Comparison of ENCODE assay signal across 1 cellular context in genomic region chr3:67654099-67654831, GRCh38.
TF ChIP-seq lines count a peak whose summit lies in the region.

TSS of gene SUCLG2 (minus strand) at chr3:67654612. CDS start at chr3:67654586, 26 bp downstream.

TF ChIP-seq in HepG2, 621 proteins besides CTCF, POLR2A, EP300 and RAD21 (continued from another document and continues in another):
- no peak for TF ChIP-seq ZBTB40 (IDR thresholded peaks at IDR 0.05)
- peak; percentile 20; the same call in 1 of the 2 replicates for TF ChIP-seq ZBTB40 (CRISPR knock-in tag; IDR thresholded peaks at IDR 0.05)
- TF ChIP-seq ZC3H13 (CRISPR knock-in tag; IDR thresholded peaks at IDR 0.05) = no peak
- TF ChIP-seq KAT8 (CRISPR knock-in tag; IDR thresholded peaks at IDR 0.05) = peak; percentile 80; the same call in 1 of the 2 replicates
- TF ChIP-seq ZNF775 (CRISPR knock-in tag; IDR thresholded peaks at IDR 0.05; ENCODE audit: borderline replicate concordance) = no peak
- no peak for TF ChIP-seq NFE2L2 (IDR thresholded peaks at IDR 0.05; ENCODE audit: low read length)
- TF ChIP-seq ZSCAN25 (CRISPR knock-in tag; IDR thresholded peaks at IDR 0.05) = peak; percentile 87
- TF ChIP-seq ZNF18 (CRISPR knock-in tag; IDR thresholded peaks at IDR 0.05; ENCODE audit: insufficient replicate concordance) = no peak
- TF ChIP-seq SSRP1 (CRISPR knock-in tag; IDR thresholded peaks at IDR 0.05) = no peak
- TF ChIP-seq NONO (IDR thresholded peaks at IDR 0.05) = no peak
- peak; percentile 55; the same call in 1 of the 2 replicates for TF ChIP-seq NONO (CRISPR knock-in tag; conservative IDR thresholded peaks at IDR 0.05)
- no peak for TF ChIP-seq NPAS2 (CRISPR knock-in tag; IDR thresholded peaks at IDR 0.05; ENCODE audit: borderline replicate concordance)
- 0 out of 2 replicates have a peak, but pooled peaks have one; percentile 37 for TF ChIP-seq ZNF280D (CRISPR knock-in tag; IDR thresholded peaks at IDR 0.05)
- TF ChIP-seq NR2F1 (CRISPR knock-in tag; IDR thresholded peaks at IDR 0.05) = peak in 1 of 2 experiments; percentile 41; a peak in 2 of 4 replicates
- no peak for TF ChIP-seq ZNF777 (CRISPR knock-in tag; IDR thresholded peaks at IDR 0.05)
- TF ChIP-seq, protein P1, sequence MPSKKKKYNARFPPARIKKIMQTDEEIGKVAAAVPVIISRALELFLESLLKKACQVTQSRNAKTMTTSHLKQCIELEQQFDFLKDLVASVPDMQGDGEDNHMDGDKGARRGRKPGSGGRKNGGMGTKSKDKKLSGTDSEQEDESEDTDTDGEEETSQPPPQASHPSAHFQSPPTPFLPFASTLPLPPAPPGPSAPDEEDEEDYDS (CRISPR knock-in tag; IDR thresholded peaks at IDR 0.05) = 0 out of 2 replicates have a peak, but pooled peaks have one; percentile 18
- TF ChIP-seq, protein P2, sequence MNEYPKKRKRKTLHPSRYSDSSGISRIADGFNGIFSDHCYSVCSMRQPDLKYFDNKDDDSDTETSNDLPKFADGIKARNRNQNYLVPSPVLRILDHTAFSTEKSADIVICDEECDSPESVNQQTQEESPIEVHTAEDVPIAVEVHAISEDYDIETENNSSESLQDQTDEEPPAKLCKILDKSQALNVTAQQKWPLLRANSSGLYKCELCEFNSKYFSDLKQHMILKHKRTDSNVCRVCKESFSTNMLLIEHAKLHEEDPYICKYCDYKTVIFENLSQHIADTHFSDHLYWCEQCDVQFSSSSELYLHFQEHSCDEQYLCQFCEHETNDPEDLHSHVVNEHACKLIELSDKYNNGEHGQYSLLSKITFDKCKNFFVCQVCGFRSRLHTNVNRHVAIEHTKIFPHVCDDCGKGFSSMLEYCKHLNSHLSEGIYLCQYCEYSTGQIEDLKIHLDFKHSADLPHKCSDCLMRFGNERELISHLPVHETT (CRISPR knock-in tag; conservative IDR thresholded peaks at IDR 0.05) = no peak
- TF ChIP-seq ZNF326 (CRISPR knock-in tag; IDR thresholded peaks at IDR 0.05; ENCODE audit: borderline replicate concordance) = no peak
- 0 out of 2 replicates have a peak, but pooled peaks have one; percentile 53 for TF ChIP-seq NR1H2 (CRISPR knock-in tag; IDR thresholded peaks at IDR 0.05; ENCODE audit: borderline replicate concordance, low read depth)
- TF ChIP-seq HDAC1 (CRISPR knock-in tag; IDR thresholded peaks at IDR 0.05) = peak; percentile 59; the same call in 1 of the 2 replicates
- peak; percentile 55; the same call in 1 of the 2 replicates for TF ChIP-seq ZNF556 (CRISPR knock-in tag; IDR thresholded peaks at IDR 0.05; ENCODE audit: borderline replicate concordance)
- peak; percentile 83 for TF ChIP-seq ZNF746 (CRISPR knock-in tag; IDR thresholded peaks at IDR 0.05)
- no peak for TF ChIP-seq TBX3 (IDR thresholded peaks at IDR 0.05; ENCODE audit: borderline replicate concordance)
- no peak for TF ChIP-seq ZNF280B (CRISPR knock-in tag; IDR thresholded peaks at IDR 0.05; ENCODE audit: borderline replicate concordance)
- TF ChIP-seq, protein P3, sequence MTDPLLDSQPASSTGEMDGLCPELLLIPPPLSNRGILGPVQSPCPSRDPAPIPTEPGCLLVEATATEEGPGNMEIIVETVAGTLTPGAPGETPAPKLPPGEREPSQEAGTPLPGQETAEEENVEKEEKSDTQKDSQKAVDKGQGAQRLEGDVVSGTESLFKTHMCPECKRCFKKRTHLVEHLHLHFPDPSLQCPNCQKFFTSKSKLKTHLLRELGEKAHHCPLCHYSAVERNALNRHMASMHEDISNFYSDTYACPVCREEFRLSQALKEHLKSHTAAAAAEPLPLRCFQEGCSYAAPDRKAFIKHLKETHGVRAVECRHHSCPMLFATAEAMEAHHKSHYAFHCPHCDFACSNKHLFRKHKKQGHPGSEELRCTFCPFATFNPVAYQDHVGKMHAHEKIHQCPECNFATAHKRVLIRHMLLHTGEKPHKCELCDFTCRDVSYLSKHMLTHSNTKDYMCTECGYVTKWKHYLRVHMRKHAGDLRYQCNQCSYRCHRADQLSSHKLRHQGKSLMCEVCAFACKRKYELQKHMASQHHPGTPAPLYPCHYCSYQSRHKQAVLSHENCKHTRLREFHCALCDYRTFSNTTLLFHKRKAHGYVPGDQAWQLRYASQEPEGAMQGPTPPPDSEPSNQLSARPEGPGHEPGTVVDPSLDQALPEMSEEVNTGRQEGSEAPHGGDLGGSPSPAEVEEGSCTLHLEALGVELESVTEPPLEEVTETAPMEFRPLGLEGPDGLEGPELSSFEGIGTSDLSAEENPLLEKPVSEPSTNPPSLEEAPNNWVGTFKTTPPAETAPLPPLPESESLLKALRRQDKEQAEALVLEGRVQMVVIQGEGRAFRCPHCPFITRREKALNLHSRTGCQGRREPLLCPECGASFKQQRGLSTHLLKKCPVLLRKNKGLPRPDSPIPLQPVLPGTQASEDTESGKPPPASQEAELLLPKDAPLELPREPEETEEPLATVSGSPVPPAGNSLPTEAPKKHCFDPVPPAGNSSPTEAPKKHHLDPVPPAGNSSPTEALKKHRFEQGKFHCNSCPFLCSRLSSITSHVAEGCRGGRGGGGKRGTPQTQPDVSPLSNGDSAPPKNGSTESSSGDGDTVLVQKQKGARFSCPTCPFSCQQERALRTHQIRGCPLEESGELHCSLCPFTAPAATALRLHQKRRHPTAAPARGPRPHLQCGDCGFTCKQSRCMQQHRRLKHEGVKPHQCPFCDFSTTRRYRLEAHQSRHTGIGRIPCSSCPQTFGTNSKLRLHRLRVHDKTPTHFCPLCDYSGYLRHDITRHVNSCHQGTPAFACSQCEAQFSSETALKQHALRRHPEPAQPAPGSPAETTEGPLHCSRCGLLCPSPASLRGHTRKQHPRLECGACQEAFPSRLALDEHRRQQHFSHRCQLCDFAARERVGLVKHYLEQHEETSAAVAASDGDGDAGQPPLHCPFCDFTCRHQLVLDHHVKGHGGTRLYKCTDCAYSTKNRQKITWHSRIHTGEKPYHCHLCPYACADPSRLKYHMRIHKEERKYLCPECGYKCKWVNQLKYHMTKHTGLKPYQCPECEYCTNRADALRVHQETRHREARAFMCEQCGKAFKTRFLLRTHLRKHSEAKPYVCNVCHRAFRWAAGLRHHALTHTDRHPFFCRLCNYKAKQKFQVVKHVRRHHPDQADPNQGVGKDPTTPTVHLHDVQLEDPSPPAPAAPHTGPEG (CRISPR knock-in tag; IDR thresholded peaks at IDR 0.05) = no peak
- 0 out of 2 replicates have a peak, but pooled peaks have one; percentile 41 for TF ChIP-seq EHMT2 (IDR thresholded peaks at IDR 0.05; ENCODE audit: borderline replicate concordance, low read depth, low read length)
- no peak for TF ChIP-seq KDM5A (IDR thresholded peaks at IDR 0.05; ENCODE audit: borderline replicate concordance, low read length)
- no peak for TF ChIP-seq MTF1 (CRISPR knock-in tag; IDR thresholded peaks at IDR 0.05)
- TF ChIP-seq MATR3 (CRISPR knock-in tag; IDR thresholded peaks at IDR 0.05) = no peak
